Comparison of ENCODE assay signal across 34 cellular contexts in the genomic region with DNA sequence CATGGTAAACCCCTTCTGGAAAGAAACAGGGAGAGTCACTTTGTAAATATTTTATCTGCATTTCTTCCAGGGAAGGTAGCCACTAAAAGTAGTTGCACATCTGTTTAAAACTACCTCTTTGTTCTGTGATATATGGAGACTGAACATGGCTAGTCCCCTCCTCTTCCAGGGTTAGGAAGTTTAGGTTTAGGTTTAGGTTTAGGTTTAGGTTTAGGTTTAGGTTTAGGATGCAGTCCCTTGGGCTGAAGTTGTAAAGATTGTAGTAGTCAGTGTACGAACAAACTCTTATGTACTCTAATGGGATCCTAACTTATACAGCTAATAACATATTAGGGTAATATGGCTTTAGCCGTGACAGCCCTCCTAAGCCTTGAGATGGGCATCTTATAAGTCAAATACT.
"Had no signal": no experiment of that assay in that cellular context is flagged by ENCODE, and none has a peak within 500 bp of the region (broad histone marks: within the 10 kb centered on the region; RNA-seq: fewer than 3 reads in every experiment).

No MANE protein-coding gene starts in this region.

- FAIRE-seq: astrocyte, TTC549 had no signal

- H3K27me3 ChIP-seq: adrenal gland, body of pancreas, brain microvascular endothelial cell, breast epithelium had no signal

- DNase-seq: activated B cell treated with CpG ODN at 0.5 μM for 24 hours; activated CD4-positive, alpha-beta memory T cell treated with anti-CD3 and anti-CD28 coated beads for 36 hours; activated CD4-positive, alpha-beta T cell treated with anti-CD3 and anti-CD28 coated beads for 4 hours; activated CD4-positive, alpha-beta T cell treated with anti-CD3 and anti-CD28 coated beads, Interleukin-2, amount 10 ng/mL, durations not matched to agents 24 days and 14 days; activated CD4-positive, alpha-beta T cell treated with anti-CD3 and anti-CD28 coated beads, Interleukin-2, amount 50 U/mL, for 1 hour; activated CD4-positive, alpha-beta T cell treated with anti-CD3 and anti-CD28 coated beads, Interleukin-2, amount 50 U/mL, for 4 hours; activated CD4-positive, CD25-positive, alpha-beta regulatory T cell treated with anti-CD3 and anti-CD28 coated beads, Interleukin-2, amount 50 U/mL, for 72 hours; activated CD8-positive, alpha-beta memory T cell treated with anti-CD3 and anti-CD28 coated beads, Interleukin-2, amount 50 U/mL, for 4 hours; activated CD8-positive, alpha-beta T cell treated with anti-CD3 and anti-CD28 coated beads for 36 hours; activated effector memory CD4-positive, alpha-beta T cell treated with anti-CD3 and anti-CD28 coated beads, Interleukin-2, amount 50 U/mL, for 16 hours; activated gamma-delta T cell treated with Interleukin-2 at 50 U/mL for 16 hours; activated naive CD4-positive, alpha-beta T cell; activated naive CD4-positive, alpha-beta T cell treated with anti-CD3 and anti-CD28 coated beads for 36 hours; activated naive CD4-positive, alpha-beta T cell treated with anti-CD3 and anti-CD28 coated beads, Interleukin-2, amount 50 U/mL, for 16 hours; activated naive CD8-positive, alpha-beta T cell treated with anti-CD3 and anti-CD28 coated beads for 36 hours; activated T-cell treated with anti-CD3 and anti-CD28 coated beads for 4 hours; activated T-cell treated with anti-CD3 and anti-CD28 coated beads, Interleukin-2, amount 50 U/mL, for 1 hour; activated T-cell treated with anti-CD3 and anti-CD28 coated beads, Interleukin-2, amount 50 U/mL, for 4 hours; activated T-cell treated with anti-CD3 and anti-CD28 coated beads, Interleukin-2, amount 50 U/mL, for 72 hours; adrenal gland; amniotic stem cell; aorta; body of pancreas; brain microvascular endothelial cell; central memory CD4-positive, alpha-beta T cell; T-helper 1 cell; T-helper 2 cell; T-helper 9 cell had no signal

- H3K9me3 ChIP-seq: adrenal gland, body of pancreas had no signal

- H3K36me3 ChIP-seq: adrenal gland, brain microvascular endothelial cell, breast epithelium had no signal

- H3K4me3 ChIP-seq: adrenal gland, body of pancreas, breast epithelium had no signal

- ATAC-seq: activated CD8-positive, alpha-beta T cell treated with anti-CD3 and anti-CD28 coated beads for 36 hours; activated naive CD4-positive, alpha-beta T cell treated with anti-CD3 and anti-CD28 coated beads, Interleukin-2, amount 50 U/mL, for 72 hours; activated T-cell treated with anti-CD3 and anti-CD28 coated beads, Interleukin-2, amount 50 U/mL, for 4 hours; activated T-cell treated with anti-CD3 and anti-CD28 coated beads, Interleukin-2, amount 50 U/mL, for 72 hours; activated T-helper 17 cell treated with anti-CD3 and anti-CD28 coated beads, Interleukin-2, amount 50 U/mL, for 72 hours; body of pancreas had no signal

- H3K27ac ChIP-seq: adrenal gland, body of pancreas, brain microvascular endothelial cell, breast epithelium, VCaP had no signal

- H3K4me1 ChIP-seq: adrenal gland, body of pancreas, breast epithelium had no signal
